In the genomic region with DNA sequence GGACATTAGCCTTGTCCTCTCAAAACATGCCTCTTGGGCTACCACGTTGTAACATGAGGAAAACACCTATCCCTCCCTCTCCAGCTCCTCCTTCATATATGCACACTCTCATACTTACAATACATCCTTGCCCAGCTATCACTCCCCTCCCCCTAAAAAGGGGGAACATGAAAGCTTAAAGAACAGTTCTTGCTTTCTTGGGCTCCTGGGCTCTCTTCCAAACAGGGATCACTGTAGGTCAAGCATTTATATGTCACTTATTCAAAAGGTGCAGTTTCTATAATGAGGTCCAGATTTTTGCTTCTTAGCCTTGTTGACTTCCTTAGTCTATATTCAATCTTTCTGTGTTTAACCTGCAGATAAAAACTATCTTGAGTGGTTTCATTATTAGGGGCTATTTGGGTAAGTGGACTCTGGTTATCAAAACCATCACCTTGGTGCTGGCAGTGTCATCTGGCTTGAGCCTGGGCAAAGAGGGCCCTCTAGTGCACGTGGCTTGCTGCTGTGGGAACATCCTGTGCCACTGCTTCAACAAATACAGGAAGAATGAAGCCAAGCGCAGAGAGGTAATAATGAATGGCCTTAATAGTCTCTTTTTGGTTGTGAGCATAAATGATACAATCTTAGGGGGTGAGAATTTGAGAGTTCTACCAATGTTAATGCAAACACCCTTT, we compare ENCODE assay signal across 9 cellular contexts.
DNase-seq lines count a peak whose midpoint lies in the region; ATAC-seq and TF ChIP-seq lines count a peak whose summit lies in the region.
"Had no signal": no experiment of that assay in that cellular context is flagged by ENCODE, and none has a peak within 500 bp of the region (broad histone marks: within the 10 kb centered on the region; RNA-seq: fewer than 3 reads in every experiment).

No MANE protein-coding gene starts in this region.

- peak; percentile 45 for TF ChIP-seq CTCF in A673 (conservative IDR thresholded peaks at IDR 0.05; ENCODE audit: low read depth, low read length)
- TF ChIP-seq CTCF in GM13977 (IDR thresholded peaks at IDR 0.05; ENCODE audit: extremely low read depth, insufficient read depth, missing control alignments), result peak; percentile 66
- TF ChIP-seq CTCF in esophagus muscularis mucosa (IDR thresholded peaks at IDR 0.05), result peak in 2 of 3 experiments; percentile 12 to 25
- peak; percentile 37 for TF ChIP-seq CTCF in progenitor cell of endocrine pancreas (IDR thresholded peaks at IDR 0.05; ENCODE audit: unreplicated experiment)

- H3K9me3 ChIP-seq in A673 (ENCODE audit: low read depth, low read length, poor library complexity, severe bottlenecking) (no peaks in the 10 kb centered on the region), esophagus muscularis mucosa (no peaks in the 10 kb centered on the region)

- no TSS peak for BruUV-seq in A673 (replicated peaks; lab: Mats Ljungman, UMichigan)

- no peak for TF ChIP-seq POLR2A in esophagus muscularis mucosa (IDR thresholded peaks at IDR 0.05; ENCODE audit: low read depth)

- in situ Hi-C loops in GM13977 (cut with MboI; ENCODE audit: low pct_unique_long_range_greater_than_20kb, low sequenced_read_pairs, unreplicated experiment), result loop anchor here (25.0 kb wide), 1 partner anchor 169 kb away; a partner anchor contains a TSS

- H3K4me1 ChIP-seq in A673 (ENCODE audit: insufficient read depth, low read length, poor library complexity, severe bottlenecking) (no peaks in the 10 kb centered on the region), esophagus muscularis mucosa (no peaks in the 10 kb centered on the region)

- intact Hi-C loops in A673 (cut with micrococcal nuclease; ENCODE audit: unreplicated experiment), result loop anchor here (10.0 kb wide), 1 partner anchor 167 kb away; no protein-coding TSS in a partner anchor
- intact Hi-C loops in esophagus muscularis mucosa (cut with DNase I), result loop anchor here (10.0 kb wide), 1 partner anchor 167 kb away; no protein-coding TSS in a partner anchor

- peaks cover 2% of the 10 kb centered on the region for H3K36me3 Mint-ChIP-seq in progenitor cell of endocrine pancreas (ENCODE audit: insufficient read depth)

- 33% methylated on average over 3 of the region's 3 CpGs for WGBS in esophagus muscularis mucosa

- H3K27me3 ChIP-seq in A673 (replicated peaks; ENCODE audit: insufficient read depth, low read depth, low read length, poor library complexity), result no peaks in the 10 kb centered on the region
- H3K27me3 ChIP-seq in esophagus muscularis mucosa, result no peaks in the 10 kb centered on the region

- no peak for TF ChIP-seq EP300 in esophagus muscularis mucosa (IDR thresholded peaks at IDR 0.05)

- H3K27ac Mint-ChIP-seq in progenitor cell of endocrine pancreas, result no peak overlapping the region
- H3K27ac Mint-ChIP-seq: activated naive CD8-positive, alpha-beta T cell had no signal

- H3K9me3 Mint-ChIP-seq in progenitor cell of endocrine pancreas (ENCODE audit: low read depth), result peaks cover 20% of the 10 kb centered on the region

- no peak for DNase-seq in A673 (ENCODE audit: low spot score)
- no peak for DNase-seq in GM13977 (ENCODE audit: low spot score)
- DNase-seq in NCI-H748 (lab: John Stamatoyannopoulos, UW; ENCODE audit: unreplicated experiment), result peak; percentile 56
- no peak for DNase-seq in esophagus muscularis mucosa (ENCODE audit: extremely low spot score)
- DNase-seq in progenitor cell of endocrine pancreas (ENCODE audit: low spot score, unreplicated experiment), result no peak
- DNase-seq in SK-N-DZ (ENCODE audit: low spot score), result no peak
- no peak for DNase-seq in GDM1 (lab: John Stamatoyannopoulos, UW)

- H3K27ac ChIP-seq in A673 (ENCODE audit: low read depth, low read length, poor library complexity, severe bottlenecking), result no peak overlapping the region
- no peak overlapping the region for H3K27ac ChIP-seq in esophagus muscularis mucosa (replicated peaks in 1 of 4)

- ATAC-seq in GM21723 (IDR thresholded peaks at IDR 0.05; ENCODE audit: unreplicated experiment), result no peak

- H3K4me3 ChIP-seq in A673 (ENCODE audit: low read depth, low read length, poor library complexity, severe bottlenecking) (no peak overlapping the region), esophagus muscularis mucosa (no peak overlapping the region)

- no peak overlapping the region for H3K4me3 Mint-ChIP-seq in progenitor cell of endocrine pancreas (ENCODE audit: low read depth)
- H3K4me3 Mint-ChIP-seq: activated naive CD8-positive, alpha-beta T cell had no signal

- CTCF ChIA-PET in A673 (lab: Charles Lee), result no interaction called here

- H3K4me1 Mint-ChIP-seq in progenitor cell of endocrine pancreas (ENCODE audit: low read depth), result peaks cover 7% of the 10 kb centered on the region

- H3K27me3 Mint-ChIP-seq in progenitor cell of endocrine pancreas, result no peaks in the 10 kb centered on the region
- H3K27me3 Mint-ChIP-seq: activated naive CD8-positive, alpha-beta T cell had no signal

- no peaks in the 10 kb centered on the region for H3K36me3 ChIP-seq in A673 (ENCODE audit: insufficient read depth, low read length, poor library complexity, severe bottlenecking)
- H3K36me3 ChIP-seq in esophagus muscularis mucosa, result peaks cover 0 to 2% (median 0%) of the 10 kb centered on the region in 4 donors

- POLR2A ChIA-PET in A673 (lab: Charles Lee; ENCODE audit: low non-redundant PET), result no interaction called here
